23 cellular contexts compared by ENCODE assay signal in genomic region chr1:56156937-56157336, GRCh38.
"Had no signal": no experiment of that assay in that cellular context is flagged by ENCODE, and none has a peak within 500 bp of the region (broad histone marks: within the 10 kb centered on the region; RNA-seq: fewer than 3 reads in every experiment).

No MANE protein-coding gene starts in this region.

- H3K4me3 ChIP-seq: coronary artery, heart right ventricle, skin epidermis, transverse colon, uterus had no signal

- H3K4me3 Mint-ChIP-seq: activated CD4-positive, alpha-beta memory T cell treated with anti-CD3 and anti-CD28 coated beads for 36 hours; activated naive CD4-positive, alpha-beta T cell treated with anti-CD3 and anti-CD28 coated beads for 36 hours; activated naive CD8-positive, alpha-beta T cell treated with anti-CD3 and anti-CD28 coated beads, Interleukin-2, amount 10 ng/mL, durations not matched to agents 7 days and 5 days; memory B cell; nephron; stimulated activated naive CD8-positive, alpha-beta T cell treated with anti-CD3 and anti-CD28 coated beads, Interleukin-15, Interleukin-2, amounts not matched to agents 100 ng/mL and 50 ng/mL, for 24 hours had no signal

- H3K9me3 ChIP-seq: heart right ventricle, transverse colon, uterus had no signal

- H2AFZ ChIP-seq: parathyroid adenoma had no signal

- H3K9ac ChIP-seq: parathyroid adenoma had no signal

- H3K27me3 ChIP-seq: heart right ventricle, transverse colon, uterus had no signal

- H3K27ac ChIP-seq: coronary artery, heart right ventricle, parathyroid adenoma, skin epidermis, transverse colon, uterus had no signal

- DNase-seq: activated CD4-positive, alpha-beta memory T cell treated with anti-CD3 and anti-CD28 coated beads for 36 hours; activated CD4-positive, alpha-beta T cell treated with anti-CD3 and anti-CD28 coated beads for 4 hours; activated CD4-positive, CD25-positive, alpha-beta regulatory T cell; activated effector memory CD4-positive, alpha-beta T cell treated with Interleukin-2 at 50 U/mL for 16 hours; activated naive CD4-positive, alpha-beta T cell treated with anti-CD3 and anti-CD28 coated beads for 36 hours; activated naive CD8-positive, alpha-beta T cell treated with anti-CD3 and anti-CD28 coated beads, Interleukin-2, amount 10 ng/mL, durations not matched to agents 7 days and 5 days; activated T-cell treated with anti-CD3 and anti-CD28 coated beads, Interleukin-2, amount 50 U/mL, for 48 hours; amniotic stem cell; cerebellar nuclear complex; heart right ventricle; left colon; nucleus accumbens; right cardiac atrium; stimulated activated CD4-positive, alpha-beta T cell treated with anti-CD3 and anti-CD28 coated beads, Interleukin-1b, Interleukin-23, amount 100 ng/mL, for 48 hours; substantia nigra; transverse colon; uterus had no signal

- H3K79me2 ChIP-seq: parathyroid adenoma had no signal

- H3K27ac Mint-ChIP-seq: activated CD4-positive, alpha-beta memory T cell treated with anti-CD3 and anti-CD28 coated beads for 36 hours; activated naive CD4-positive, alpha-beta T cell treated with anti-CD3 and anti-CD28 coated beads for 36 hours; activated naive CD8-positive, alpha-beta T cell treated with anti-CD3 and anti-CD28 coated beads, Interleukin-2, amount 10 ng/mL, durations not matched to agents 7 days and 5 days; memory B cell; nephron; stimulated activated naive CD8-positive, alpha-beta T cell treated with anti-CD3 and anti-CD28 coated beads, Interleukin-15, Interleukin-2, amounts not matched to agents 100 ng/mL and 50 ng/mL, for 24 hours had no signal

- H3K4me1 ChIP-seq: parathyroid adenoma, transverse colon, uterus had no signal

- ATAC-seq: heart right ventricle, left colon, right cardiac atrium had no signal

- H3K36me3 ChIP-seq: heart right ventricle, transverse colon, uterus had no signal

- H3K9me3 Mint-ChIP-seq: activated CD4-positive, alpha-beta memory T cell treated with anti-CD3 and anti-CD28 coated beads for 36 hours; activated naive CD8-positive, alpha-beta T cell treated with anti-CD3 and anti-CD28 coated beads, Interleukin-2, amount 10 ng/mL, durations not matched to agents 7 days and 5 days; nephron; stimulated activated naive CD8-positive, alpha-beta T cell treated with anti-CD3 and anti-CD28 coated beads, Interleukin-15, Interleukin-2, amounts not matched to agents 100 ng/mL and 50 ng/mL, for 24 hours had no signal

- H3K27me3 Mint-ChIP-seq: activated naive CD8-positive, alpha-beta T cell treated with anti-CD3 and anti-CD28 coated beads, Interleukin-2, amount 10 ng/mL, durations not matched to agents 7 days and 5 days had no signal

- H3K36me3 Mint-ChIP-seq: activated CD4-positive, alpha-beta memory T cell treated with anti-CD3 and anti-CD28 coated beads for 36 hours; activated naive CD8-positive, alpha-beta T cell treated with anti-CD3 and anti-CD28 coated beads, Interleukin-2, amount 10 ng/mL, durations not matched to agents 7 days and 5 days; memory B cell had no signal
